ENCODE assay signal across 1 cellular context in the genomic region with DNA sequence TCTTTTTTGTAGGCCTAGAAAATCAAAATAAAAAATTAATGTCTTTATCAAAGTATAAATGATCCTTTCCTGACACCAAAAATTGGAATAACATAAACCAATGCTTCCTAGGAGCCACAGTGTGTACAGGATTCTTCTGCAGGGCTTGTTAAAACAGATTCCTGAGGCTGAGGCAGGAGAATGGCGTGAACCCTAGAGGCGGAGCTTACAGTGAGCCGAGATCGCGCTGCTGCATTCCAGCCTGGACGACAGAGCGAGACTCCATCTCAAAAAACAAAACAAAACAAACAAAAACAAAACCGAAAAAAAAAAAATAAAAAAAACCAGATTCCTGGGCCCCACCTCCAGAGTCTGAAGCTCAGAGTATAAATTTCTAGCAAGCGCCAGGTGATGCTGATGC.
TF ChIP-seq lines count a peak whose summit lies in the region.

No MANE protein-coding gene starts in this region.

TF ChIP-seq in GM23338, 12 proteins besides CTCF, POLR2A, EP300 and RAD21 (continued from another document):
- TF ChIP-seq, protein P1, sequence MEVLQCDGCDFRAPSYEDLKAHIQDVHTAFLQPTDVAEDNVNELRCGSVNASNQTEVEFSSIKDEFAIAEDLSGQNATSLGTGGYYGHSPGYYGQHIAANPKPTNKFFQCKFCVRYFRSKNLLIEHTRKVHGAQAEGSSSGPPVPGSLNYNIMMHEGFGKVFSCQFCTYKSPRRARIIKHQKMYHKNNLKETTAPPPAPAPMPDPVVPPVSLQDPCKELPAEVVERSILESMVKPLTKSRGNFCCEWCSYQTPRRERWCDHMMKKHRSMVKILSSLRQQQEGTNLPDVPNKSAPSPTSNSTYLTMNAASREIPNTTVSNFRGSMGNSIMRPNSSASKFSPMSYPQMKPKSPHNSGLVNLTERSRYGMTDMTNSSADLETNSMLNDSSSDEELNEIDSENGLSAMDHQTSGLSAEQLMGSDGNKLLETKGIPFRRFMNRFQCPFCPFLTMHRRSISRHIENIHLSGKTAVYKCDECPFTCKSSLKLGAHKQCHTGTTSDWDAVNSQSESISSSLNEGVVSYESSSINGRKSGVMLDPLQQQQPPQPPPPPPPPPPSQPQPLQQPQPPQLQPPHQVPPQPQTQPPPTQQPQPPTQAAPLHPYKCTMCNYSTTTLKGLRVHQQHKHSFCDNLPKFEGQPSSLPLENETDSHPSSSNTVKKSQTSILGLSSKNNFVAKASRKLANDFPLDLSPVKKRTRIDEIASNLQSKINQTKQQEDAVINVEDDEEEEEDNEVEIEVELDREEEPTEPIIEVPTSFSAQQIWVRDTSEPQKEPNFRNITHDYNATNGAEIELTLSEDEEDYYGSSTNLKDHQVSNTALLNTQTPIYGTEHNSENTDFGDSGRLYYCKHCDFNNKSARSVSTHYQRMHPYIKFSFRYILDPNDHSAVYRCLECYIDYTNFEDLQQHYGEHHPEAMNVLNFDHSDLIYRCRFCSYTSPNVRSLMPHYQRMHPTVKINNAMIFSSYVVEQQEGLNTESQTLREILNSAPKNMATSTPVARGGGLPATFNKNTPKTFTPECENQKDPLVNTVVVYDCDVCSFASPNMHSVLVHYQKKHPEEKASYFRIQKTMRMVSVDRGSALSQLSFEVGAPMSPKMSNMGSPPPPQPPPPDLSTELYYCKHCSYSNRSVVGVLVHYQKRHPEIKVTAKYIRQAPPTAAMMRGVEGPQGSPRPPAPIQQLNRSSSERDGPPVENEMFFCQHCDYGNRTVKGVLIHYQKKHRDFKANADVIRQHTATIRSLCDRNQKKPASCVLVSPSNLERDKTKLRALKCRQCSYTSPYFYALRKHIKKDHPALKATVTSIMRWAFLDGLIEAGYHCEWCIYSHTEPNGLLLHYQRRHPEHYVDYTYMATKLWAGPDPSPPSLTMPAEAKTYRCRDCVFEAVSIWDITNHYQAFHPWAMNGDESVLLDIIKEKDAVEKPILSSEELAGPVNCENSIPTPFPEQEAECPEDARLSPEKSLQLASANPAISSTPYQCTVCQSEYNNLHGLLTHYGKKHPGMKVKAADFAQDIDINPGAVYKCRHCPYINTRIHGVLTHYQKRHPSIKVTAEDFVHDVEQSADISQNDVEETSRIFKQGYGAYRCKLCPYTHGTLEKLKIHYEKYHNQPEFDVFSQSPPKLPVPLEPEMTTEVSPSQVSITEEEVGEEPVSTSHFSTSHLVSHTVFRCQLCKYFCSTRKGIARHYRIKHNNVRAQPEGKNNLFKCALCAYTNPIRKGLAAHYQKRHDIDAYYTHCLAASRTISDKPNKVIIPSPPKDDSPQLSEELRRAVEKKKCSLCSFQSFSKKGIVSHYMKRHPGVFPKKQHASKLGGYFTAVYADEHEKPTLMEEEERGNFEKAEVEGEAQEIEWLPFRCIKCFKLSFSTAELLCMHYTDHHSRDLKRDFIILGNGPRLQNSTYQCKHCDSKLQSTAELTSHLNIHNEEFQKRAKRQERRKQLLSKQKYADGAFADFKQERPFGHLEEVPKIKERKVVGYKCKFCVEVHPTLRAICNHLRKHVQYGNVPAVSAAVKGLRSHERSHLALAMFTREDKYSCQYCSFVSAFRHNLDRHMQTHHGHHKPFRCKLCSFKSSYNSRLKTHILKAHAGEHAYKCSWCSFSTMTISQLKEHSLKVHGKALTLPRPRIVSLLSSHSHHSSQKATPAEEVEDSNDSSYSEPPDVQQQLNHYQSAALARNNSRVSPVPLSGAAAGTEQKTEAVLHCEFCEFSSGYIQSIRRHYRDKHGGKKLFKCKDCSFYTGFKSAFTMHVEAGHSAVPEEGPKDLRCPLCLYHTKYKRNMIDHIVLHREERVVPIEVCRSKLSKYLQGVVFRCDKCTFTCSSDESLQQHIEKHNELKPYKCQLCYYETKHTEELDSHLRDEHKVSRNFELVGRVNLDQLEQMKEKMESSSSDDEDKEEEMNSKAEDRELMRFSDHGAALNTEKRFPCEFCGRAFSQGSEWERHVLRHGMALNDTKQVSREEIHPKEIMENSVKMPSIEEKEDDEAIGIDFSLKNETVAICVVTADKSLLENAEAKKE (CRISPR knock-in tag; IDR thresholded peaks at IDR 0.05), result no peak
- TF ChIP-seq, protein P2, sequence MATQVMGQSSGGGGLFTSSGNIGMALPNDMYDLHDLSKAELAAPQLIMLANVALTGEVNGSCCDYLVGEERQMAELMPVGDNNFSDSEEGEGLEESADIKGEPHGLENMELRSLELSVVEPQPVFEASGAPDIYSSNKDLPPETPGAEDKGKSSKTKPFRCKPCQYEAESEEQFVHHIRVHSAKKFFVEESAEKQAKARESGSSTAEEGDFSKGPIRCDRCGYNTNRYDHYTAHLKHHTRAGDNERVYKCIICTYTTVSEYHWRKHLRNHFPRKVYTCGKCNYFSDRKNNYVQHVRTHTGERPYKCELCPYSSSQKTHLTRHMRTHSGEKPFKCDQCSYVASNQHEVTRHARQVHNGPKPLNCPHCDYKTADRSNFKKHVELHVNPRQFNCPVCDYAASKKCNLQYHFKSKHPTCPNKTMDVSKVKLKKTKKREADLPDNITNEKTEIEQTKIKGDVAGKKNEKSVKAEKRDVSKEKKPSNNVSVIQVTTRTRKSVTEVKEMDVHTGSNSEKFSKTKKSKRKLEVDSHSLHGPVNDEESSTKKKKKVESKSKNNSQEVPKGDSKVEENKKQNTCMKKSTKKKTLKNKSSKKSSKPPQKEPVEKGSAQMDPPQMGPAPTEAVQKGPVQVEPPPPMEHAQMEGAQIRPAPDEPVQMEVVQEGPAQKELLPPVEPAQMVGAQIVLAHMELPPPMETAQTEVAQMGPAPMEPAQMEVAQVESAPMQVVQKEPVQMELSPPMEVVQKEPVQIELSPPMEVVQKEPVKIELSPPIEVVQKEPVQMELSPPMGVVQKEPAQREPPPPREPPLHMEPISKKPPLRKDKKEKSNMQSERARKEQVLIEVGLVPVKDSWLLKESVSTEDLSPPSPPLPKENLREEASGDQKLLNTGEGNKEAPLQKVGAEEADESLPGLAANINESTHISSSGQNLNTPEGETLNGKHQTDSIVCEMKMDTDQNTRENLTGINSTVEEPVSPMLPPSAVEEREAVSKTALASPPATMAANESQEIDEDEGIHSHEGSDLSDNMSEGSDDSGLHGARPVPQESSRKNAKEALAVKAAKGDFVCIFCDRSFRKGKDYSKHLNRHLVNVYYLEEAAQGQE (IDR thresholded peaks at IDR 0.05; ENCODE audit: unreplicated experiment), result no peak
- TF ChIP-seq NANOG (IDR thresholded peaks at IDR 0.05; ENCODE audit: borderline replicate concordance) (no peak), CREB1 (CRISPR knock-in tag; IDR thresholded peaks at IDR 0.05; ENCODE audit: low read depth) (no peak), ZNF114 (CRISPR knock-in tag; IDR thresholded peaks at IDR 0.05) (no peak), STAT1 (IDR thresholded peaks at IDR 0.05; ENCODE audit: unreplicated experiment) (no peak)
- TF ChIP-seq, protein P3, sequence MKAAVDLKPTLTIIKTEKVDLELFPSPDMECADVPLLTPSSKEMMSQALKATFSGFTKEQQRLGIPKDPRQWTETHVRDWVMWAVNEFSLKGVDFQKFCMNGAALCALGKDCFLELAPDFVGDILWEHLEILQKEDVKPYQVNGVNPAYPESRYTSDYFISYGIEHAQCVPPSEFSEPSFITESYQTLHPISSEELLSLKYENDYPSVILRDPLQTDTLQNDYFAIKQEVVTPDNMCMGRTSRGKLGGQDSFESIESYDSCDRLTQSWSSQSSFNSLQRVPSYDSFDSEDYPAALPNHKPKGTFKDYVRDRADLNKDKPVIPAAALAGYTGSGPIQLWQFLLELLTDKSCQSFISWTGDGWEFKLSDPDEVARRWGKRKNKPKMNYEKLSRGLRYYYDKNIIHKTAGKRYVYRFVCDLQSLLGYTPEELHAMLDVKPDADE (IDR thresholded peaks at IDR 0.05), result no peak
